In the genomic region with DNA sequence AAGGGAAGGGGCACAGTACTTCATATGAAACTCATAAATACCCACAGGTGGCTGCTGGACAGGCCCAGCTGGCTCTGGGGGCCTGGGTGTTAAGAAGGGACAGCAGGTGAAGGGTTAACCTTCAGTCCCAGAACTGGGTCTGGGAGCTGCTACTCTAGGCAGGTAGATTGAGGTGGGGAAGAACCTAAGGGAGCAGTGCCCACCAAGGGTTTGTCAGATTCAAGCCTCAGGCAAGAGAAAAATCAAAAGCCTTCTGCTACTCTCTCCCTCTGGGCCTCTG, we compare ENCODE assay signal across 3 cellular contexts.
A peak's percentile ranks its signal among the peaks of the same experiment; 100 is the strongest.
TF ChIP-seq lines count a peak whose summit lies in the region.

No MANE protein-coding gene starts in this region.

TF ChIP-seq in SK-N-SH, 30 proteins besides CTCF, POLR2A, EP300 and RAD21:
- TF ChIP-seq POLR2AphosphoS5 (IDR thresholded peaks at IDR 0.05; ENCODE audit: low read depth, low read length) = 0 out of 2 replicates have a peak, but pooled peaks have one; percentile 12
- no peak for TF ChIP-seq TCF12 (IDR thresholded peaks at IDR 0.05)

TF ChIP-seq in SK-N-SH treated with all-trans-retinoic acid at 6 μM for 48 hours, 23 proteins besides CTCF, POLR2A, EP300 and RAD21:
- TF ChIP-seq ZFP30 (CRISPR knock-in tag; IDR thresholded peaks at IDR 0.05) (no peak), RARB (CRISPR knock-in tag; IDR thresholded peaks at IDR 0.05) (no peak), ZNF70 (CRISPR knock-in tag; IDR thresholded peaks at IDR 0.05) (no peak), ESRRG (CRISPR knock-in tag; IDR thresholded peaks at IDR 0.05) (no peak), TCF4 (CRISPR knock-in tag; IDR thresholded peaks at IDR 0.05; ENCODE audit: borderline replicate concordance) (no peak), GLIS3 (CRISPR knock-in tag; IDR thresholded peaks at IDR 0.05) (no peak), ISL1 (CRISPR knock-in tag; IDR thresholded peaks at IDR 0.05) (no peak), ZNF8 (CRISPR knock-in tag; IDR thresholded peaks at IDR 0.05) (no peak), BACH2 (CRISPR knock-in tag; IDR thresholded peaks at IDR 0.05; ENCODE audit: borderline replicate concordance) (no peak), CSDC2 (CRISPR knock-in tag; IDR thresholded peaks at IDR 0.05) (no peak), ARNTL (CRISPR knock-in tag; IDR thresholded peaks at IDR 0.05; ENCODE audit: borderline replicate concordance, low read depth) (no peak), ZNF565 (CRISPR knock-in tag; conservative IDR thresholded peaks at IDR 0.05; ENCODE audit: low read depth) (no peak), OSR1 (CRISPR knock-in tag; IDR thresholded peaks at IDR 0.05) (no peak), ZC3H10 (CRISPR knock-in tag; IDR thresholded peaks at IDR 0.05) (no peak), SNAI2 (CRISPR knock-in tag; IDR thresholded peaks at IDR 0.05) (no peak)
- TF ChIP-seq, protein P1, sequence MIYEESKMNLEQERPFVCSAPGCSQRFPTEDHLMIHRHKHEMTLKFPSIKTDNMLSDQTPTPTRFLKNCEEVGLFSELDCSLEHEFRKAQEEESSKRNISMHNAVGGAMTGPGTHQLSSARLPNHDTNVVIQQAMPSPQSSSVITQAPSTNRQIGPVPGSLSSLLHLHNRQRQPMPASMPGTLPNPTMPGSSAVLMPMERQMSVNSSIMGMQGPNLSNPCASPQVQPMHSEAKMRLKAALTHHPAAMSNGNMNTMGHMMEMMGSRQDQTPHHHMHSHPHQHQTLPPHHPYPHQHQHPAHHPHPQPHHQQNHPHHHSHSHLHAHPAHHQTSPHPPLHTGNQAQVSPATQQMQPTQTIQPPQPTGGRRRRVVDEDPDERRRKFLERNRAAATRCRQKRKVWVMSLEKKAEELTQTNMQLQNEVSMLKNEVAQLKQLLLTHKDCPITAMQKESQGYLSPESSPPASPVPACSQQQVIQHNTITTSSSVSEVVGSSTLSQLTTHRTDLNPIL (CRISPR knock-in tag; IDR thresholded peaks at IDR 0.05; ENCODE audit: low read depth) = no peak
- TF ChIP-seq, protein P2, sequence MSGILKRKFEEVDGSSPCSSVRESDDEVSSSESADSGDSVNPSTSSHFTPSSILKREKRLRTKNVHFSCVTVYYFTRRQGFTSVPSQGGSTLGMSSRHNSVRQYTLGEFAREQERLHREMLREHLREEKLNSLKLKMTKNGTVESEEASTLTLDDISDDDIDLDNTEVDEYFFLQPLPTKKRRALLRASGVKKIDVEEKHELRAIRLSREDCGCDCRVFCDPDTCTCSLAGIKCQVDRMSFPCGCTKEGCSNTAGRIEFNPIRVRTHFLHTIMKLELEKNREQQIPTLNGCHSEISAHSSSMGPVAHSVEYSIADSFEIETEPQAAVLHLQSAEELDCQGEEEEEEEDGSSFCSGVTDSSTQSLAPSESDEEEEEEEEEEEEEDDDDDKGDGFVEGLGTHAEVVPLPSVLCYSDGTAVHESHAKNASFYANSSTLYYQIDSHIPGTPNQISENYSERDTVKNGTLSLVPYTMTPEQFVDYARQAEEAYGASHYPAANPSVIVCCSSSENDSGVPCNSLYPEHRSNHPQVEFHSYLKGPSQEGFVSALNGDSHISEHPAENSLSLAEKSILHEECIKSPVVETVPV (CRISPR knock-in tag; IDR thresholded peaks at IDR 0.05) = no peak
- TF ChIP-seq, protein P3, sequence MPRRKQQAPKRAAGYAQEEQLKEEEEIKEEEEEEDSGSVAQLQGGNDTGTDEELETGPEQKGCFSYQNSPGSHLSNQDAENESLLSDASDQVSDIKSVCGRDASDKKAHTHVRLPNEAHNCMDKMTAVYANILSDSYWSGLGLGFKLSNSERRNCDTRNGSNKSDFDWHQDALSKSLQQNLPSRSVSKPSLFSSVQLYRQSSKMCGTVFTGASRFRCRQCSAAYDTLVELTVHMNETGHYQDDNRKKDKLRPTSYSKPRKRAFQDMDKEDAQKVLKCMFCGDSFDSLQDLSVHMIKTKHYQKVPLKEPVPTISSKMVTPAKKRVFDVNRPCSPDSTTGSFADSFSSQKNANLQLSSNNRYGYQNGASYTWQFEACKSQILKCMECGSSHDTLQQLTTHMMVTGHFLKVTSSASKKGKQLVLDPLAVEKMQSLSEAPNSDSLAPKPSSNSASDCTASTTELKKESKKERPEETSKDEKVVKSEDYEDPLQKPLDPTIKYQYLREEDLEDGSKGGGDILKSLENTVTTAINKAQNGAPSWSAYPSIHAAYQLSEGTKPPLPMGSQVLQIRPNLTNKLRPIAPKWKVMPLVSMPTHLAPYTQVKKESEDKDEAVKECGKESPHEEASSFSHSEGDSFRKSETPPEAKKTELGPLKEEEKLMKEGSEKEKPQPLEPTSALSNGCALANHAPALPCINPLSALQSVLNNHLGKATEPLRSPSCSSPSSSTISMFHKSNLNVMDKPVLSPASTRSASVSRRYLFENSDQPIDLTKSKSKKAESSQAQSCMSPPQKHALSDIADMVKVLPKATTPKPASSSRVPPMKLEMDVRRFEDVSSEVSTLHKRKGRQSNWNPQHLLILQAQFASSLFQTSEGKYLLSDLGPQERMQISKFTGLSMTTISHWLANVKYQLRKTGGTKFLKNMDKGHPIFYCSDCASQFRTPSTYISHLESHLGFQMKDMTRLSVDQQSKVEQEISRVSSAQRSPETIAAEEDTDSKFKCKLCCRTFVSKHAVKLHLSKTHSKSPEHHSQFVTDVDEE (CRISPR knock-in tag; IDR thresholded peaks at IDR 0.05) = no peak
- TF ChIP-seq, protein P4, sequence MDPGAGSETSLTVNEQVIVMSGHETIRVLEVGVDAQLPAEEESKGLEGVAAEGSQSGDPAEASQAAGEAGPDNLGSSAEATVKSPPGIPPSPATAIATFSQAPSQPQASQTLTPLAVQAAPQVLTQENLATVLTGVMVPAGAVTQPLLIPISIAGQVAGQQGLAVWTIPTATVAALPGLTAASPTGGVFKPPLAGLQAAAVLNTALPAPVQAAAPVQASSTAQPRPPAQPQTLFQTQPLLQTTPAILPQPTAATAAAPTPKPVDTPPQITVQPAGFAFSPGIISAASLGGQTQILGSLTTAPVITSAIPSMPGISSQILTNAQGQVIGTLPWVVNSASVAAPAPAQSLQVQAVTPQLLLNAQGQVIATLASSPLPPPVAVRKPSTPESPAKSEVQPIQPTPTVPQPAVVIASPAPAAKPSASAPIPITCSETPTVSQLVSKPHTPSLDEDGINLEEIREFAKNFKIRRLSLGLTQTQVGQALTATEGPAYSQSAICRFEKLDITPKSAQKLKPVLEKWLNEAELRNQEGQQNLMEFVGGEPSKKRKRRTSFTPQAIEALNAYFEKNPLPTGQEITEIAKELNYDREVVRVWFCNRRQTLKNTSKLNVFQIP (CRISPR knock-in tag; IDR thresholded peaks at IDR 0.05; ENCODE audit: borderline replicate concordance, low read depth) = no peak

TF ChIP-seq in IMR-90, 13 proteins besides CTCF, POLR2A, EP300 and RAD21:
- TF ChIP-seq RCOR1 (IDR thresholded peaks at IDR 0.05; ENCODE audit: insufficient replicate concordance, low read length) = no peak
- TF ChIP-seq SMC3 (IDR thresholded peaks at IDR 0.05; ENCODE audit: low read depth, low read length) = no peak
- TF ChIP-seq, protein P5, sequence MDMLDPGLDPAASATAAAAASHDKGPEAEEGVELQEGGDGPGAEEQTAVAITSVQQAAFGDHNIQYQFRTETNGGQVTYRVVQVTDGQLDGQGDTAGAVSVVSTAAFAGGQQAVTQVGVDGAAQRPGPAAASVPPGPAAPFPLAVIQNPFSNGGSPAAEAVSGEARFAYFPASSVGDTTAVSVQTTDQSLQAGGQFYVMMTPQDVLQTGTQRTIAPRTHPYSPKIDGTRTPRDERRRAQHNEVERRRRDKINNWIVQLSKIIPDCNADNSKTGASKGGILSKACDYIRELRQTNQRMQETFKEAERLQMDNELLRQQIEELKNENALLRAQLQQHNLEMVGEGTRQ (IDR thresholded peaks at IDR 0.05; ENCODE audit: low read depth, low read length) = no peak
- no peak for TF ChIP-seq FOS (IDR thresholded peaks at IDR 0.05; ENCODE audit: low read depth, low read length)
- no peak for TF ChIP-seq BHLHE40 (IDR thresholded peaks at IDR 0.05; ENCODE audit: low read depth, low read length)
- no peak for TF ChIP-seq MXI1 (IDR thresholded peaks at IDR 0.05; ENCODE audit: borderline replicate concordance, low read depth, low read length)
- TF ChIP-seq MAFK (IDR thresholded peaks at IDR 0.05; ENCODE audit: low read depth, low read length) = no peak
